1 cellular context compared by ENCODE assay signal in genomic region chr16:84913315-84913714, GRCh38.
TF ChIP-seq lines count a peak whose summit lies in the region.

No MANE protein-coding gene starts in this region.

TF ChIP-seq in liver, 16 proteins besides CTCF, POLR2A, EP300 and RAD21 (continued from another document):
- peak; percentile 68 for TF ChIP-seq REST (IDR thresholded peaks at IDR 0.05)
- TF ChIP-seq FOXA1 (IDR thresholded peaks at IDR 0.05), result peak; percentile 63
- peak; percentile 72 to 91 for TF ChIP-seq JUND (IDR thresholded peaks at IDR 0.05)
- peak; percentile 47 for TF ChIP-seq HNF4G (IDR thresholded peaks at IDR 0.05)
- TF ChIP-seq YY1 (IDR thresholded peaks at IDR 0.05), result peak; percentile 72
- peak in 1 of 2 donors; percentile 79 for TF ChIP-seq EGR1 (IDR thresholded peaks at IDR 0.05; ENCODE audit: low read depth in 2 of 2)
- TF ChIP-seq GABPA (IDR thresholded peaks at IDR 0.05 in 1 of 2, conservative IDR thresholded peaks at IDR 0.05 in 1 of 2), result peak in 1 of 2 donors; percentile 52
